Comparison of ENCODE assay signal across 9 cellular contexts in the genomic region with DNA sequence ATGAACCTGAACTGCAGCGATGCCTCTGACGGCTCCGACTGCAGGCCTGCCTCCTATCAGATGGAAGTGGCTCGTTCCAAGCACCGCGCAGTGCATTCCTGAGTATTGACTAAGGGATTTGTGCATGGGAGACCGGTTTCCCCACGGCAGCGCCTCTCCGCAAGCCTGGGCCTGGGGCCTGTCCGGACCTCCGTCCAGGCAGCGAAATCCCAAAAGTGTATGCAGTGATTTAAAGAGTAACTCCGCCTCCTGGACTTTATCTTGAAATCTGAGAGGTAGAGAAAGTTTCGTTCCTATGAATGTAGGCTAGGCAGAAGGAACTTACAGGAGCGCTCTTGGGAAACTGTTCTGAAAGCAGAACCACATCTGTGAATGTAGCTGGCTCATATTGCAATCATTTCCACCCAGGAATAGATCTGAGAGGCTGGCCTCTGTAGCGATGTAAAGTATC.
DNase-seq lines count a peak whose midpoint lies in the region; ATAC-seq and TF ChIP-seq lines count a peak whose summit lies in the region.
"Had no signal": no experiment of that assay in that cellular context is flagged by ENCODE, and none has a peak within 500 bp of the region (broad histone marks: within the 10 kb centered on the region; RNA-seq: fewer than 3 reads in every experiment).

No MANE protein-coding gene starts in this region.

- H3K36me3 Mint-ChIP-seq in activated CD4-positive, alpha-beta memory T cell treated with anti-CD3 and anti-CD28 coated beads, Interleukin-2, amount 10 ng/mL, durations not matched to agents 7 days and 5 days (ENCODE audit: low read depth) = no peaks in the 10 kb centered on the region
- H3K36me3 Mint-ChIP-seq in natural killer cell treated with Interleukin-12 subunit alpha and Interleukin-12 subunit beta and Interleukin-15 and Interleukin-18, amount 100 ng/mL, for 72 hours = no peaks in the 10 kb centered on the region
- H3K36me3 Mint-ChIP-seq: activated naive CD8-positive, alpha-beta T cell had no signal

- TF ChIP-seq POLR2A in breast epithelium (IDR thresholded peaks at IDR 0.05) = no peak

- POLR2A ChIA-PET in HEK293 (lab: Yijun Ruan, JAX) = no interaction called here
- POLR2A ChIA-PET in activated CD4-positive, alpha-beta memory T cell treated with anti-CD3 and anti-CD28 coated beads, Interleukin-2, amount 10 ng/mL, durations not matched to agents 7 days and 5 days (lab: Charles Lee) = no interaction called here

- intact Hi-C loops in breast epithelium (cut with DNase I; ENCODE audit: low total_unique reads) = no loop called here

- CTCF ChIA-PET in HEK293 (lab: Yijun Ruan, JAX) = no interaction called here
- CTCF ChIA-PET in activated CD4-positive, alpha-beta memory T cell treated with anti-CD3 and anti-CD28 coated beads, Interleukin-2, amount 10 ng/mL, durations not matched to agents 7 days and 5 days (lab: Charles Lee) = no interaction called here

- no peak overlapping the region for H3K4me3 Mint-ChIP-seq in activated CD4-positive, alpha-beta memory T cell treated with anti-CD3 and anti-CD28 coated beads, Interleukin-2, amount 10 ng/mL, durations not matched to agents 7 days and 5 days
- H3K4me3 Mint-ChIP-seq in natural killer cell treated with Interleukin-12 subunit alpha and Interleukin-12 subunit beta and Interleukin-15 and Interleukin-18, amount 100 ng/mL, for 72 hours = no peak overlapping the region
- H3K4me3 Mint-ChIP-seq: activated naive CD8-positive, alpha-beta T cell had no signal

- H3K27ac Mint-ChIP-seq in activated CD4-positive, alpha-beta memory T cell treated with anti-CD3 and anti-CD28 coated beads, Interleukin-2, amount 10 ng/mL, durations not matched to agents 7 days and 5 days = no peak overlapping the region
- H3K27ac Mint-ChIP-seq in natural killer cell treated with Interleukin-12 subunit alpha and Interleukin-12 subunit beta and Interleukin-15 and Interleukin-18, amount 100 ng/mL, for 72 hours = no peak overlapping the region
- H3K27ac Mint-ChIP-seq: activated naive CD8-positive, alpha-beta T cell had no signal

- H3K9me3 ChIP-seq in HEK293 (ENCODE audit: control insufficient read depth, insufficient read depth, low read depth, low read length) (no peaks in the 10 kb centered on the region), breast epithelium (no peaks in the 10 kb centered on the region)

- ATAC-seq in natural killer cell treated with Interleukin-12 subunit alpha and Interleukin-12 subunit beta and Interleukin-15 and Interleukin-18, amount 100 ng/mL, for 72 hours = no peak

- H3K36me3 ChIP-seq in HEK293 (ENCODE audit: control insufficient read depth in 2 of 2, insufficient read depth in 1 of 2, low read length in 2 of 2) = no peaks in the 10 kb centered on the region
- no peaks in the 10 kb centered on the region for H3K36me3 ChIP-seq in breast epithelium

- H3K27ac ChIP-seq in HEK293 (ENCODE audit: extremely low read depth, low read depth, low read length) (no peak overlapping the region), breast epithelium (peak overlapping the region; percentile 62 to 83)

- no peaks in the 10 kb centered on the region for H3K9me3 Mint-ChIP-seq in activated CD4-positive, alpha-beta memory T cell treated with anti-CD3 and anti-CD28 coated beads, Interleukin-2, amount 10 ng/mL, durations not matched to agents 7 days and 5 days
- no peaks in the 10 kb centered on the region for H3K9me3 Mint-ChIP-seq in natural killer cell treated with Interleukin-12 subunit alpha and Interleukin-12 subunit beta and Interleukin-15 and Interleukin-18, amount 100 ng/mL, for 72 hours

- no peak for TF ChIP-seq CTCF in HEK293 (tag by site-specific recombination; IDR thresholded peaks at IDR 0.05)
- no peak for TF ChIP-seq CTCF in breast epithelium (IDR thresholded peaks at IDR 0.05)

- DNase-seq in breast epithelium (ENCODE audit: low spot score in 2 of 2) (peak; percentile 53 to 54), kidney glomerular epithelial cell (lab: John Stamatoyannopoulos, UW) (peak; percentile 94), smooth muscle cell of the brain vasculature (ENCODE audit: low read depth, low spot score) (peak; percentile 26), NCI-H2029 (lab: John Stamatoyannopoulos, UW) (no peak)
- DNase-seq in activated CD4-positive, alpha-beta memory T cell treated with anti-CD3 and anti-CD28 coated beads, Interleukin-2, amount 10 ng/mL, durations not matched to agents 7 days and 5 days = no peak
- no peak for DNase-seq in natural killer cell treated with Interleukin-12 subunit alpha and Interleukin-12 subunit beta and Interleukin-15 and Interleukin-18, amount 100 ng/mL, for 72 hours (ENCODE audit: low spot score)
- no peak for DNase-seq in effector CD4-positive, alpha-beta T cell

- H3K4me1 ChIP-seq in HEK293 (ENCODE audit: control insufficient read depth, insufficient read depth, low read length) = no peaks in the 10 kb centered on the region
- no peaks in the 10 kb centered on the region for H3K4me1 ChIP-seq in breast epithelium

- H3K4me3 ChIP-seq in HEK293 (ENCODE audit: low read depth, low read length) = no peak overlapping the region
- peak overlapping the region; percentile 17 to 62 (median 42) for H3K4me3 ChIP-seq in breast epithelium

- peaks cover 22% of the 10 kb centered on the region for H3K27me3 Mint-ChIP-seq in activated CD4-positive, alpha-beta memory T cell treated with anti-CD3 and anti-CD28 coated beads, Interleukin-2, amount 10 ng/mL, durations not matched to agents 7 days and 5 days
- peaks cover 11 to 23% of the 10 kb centered on the region in 2 donors for H3K27me3 Mint-ChIP-seq in natural killer cell treated with Interleukin-12 subunit alpha and Interleukin-12 subunit beta and Interleukin-15 and Interleukin-18, amount 100 ng/mL, for 72 hours

- no peaks in the 10 kb centered on the region for H3K27me3 ChIP-seq in breast epithelium

- H3K4me1 Mint-ChIP-seq in activated CD4-positive, alpha-beta memory T cell treated with anti-CD3 and anti-CD28 coated beads, Interleukin-2, amount 10 ng/mL, durations not matched to agents 7 days and 5 days = peaks cover 2% of the 10 kb centered on the region
- H3K4me1 Mint-ChIP-seq in natural killer cell treated with Interleukin-12 subunit alpha and Interleukin-12 subunit beta and Interleukin-15 and Interleukin-18, amount 100 ng/mL, for 72 hours (ENCODE audit: low read depth in 2 of 2) = no peaks in the 10 kb centered on the region

TF ChIP-seq in HEK293, 187 proteins besides CTCF, POLR2A, EP300 and RAD21:
- TF ChIP-seq, protein P1, sequence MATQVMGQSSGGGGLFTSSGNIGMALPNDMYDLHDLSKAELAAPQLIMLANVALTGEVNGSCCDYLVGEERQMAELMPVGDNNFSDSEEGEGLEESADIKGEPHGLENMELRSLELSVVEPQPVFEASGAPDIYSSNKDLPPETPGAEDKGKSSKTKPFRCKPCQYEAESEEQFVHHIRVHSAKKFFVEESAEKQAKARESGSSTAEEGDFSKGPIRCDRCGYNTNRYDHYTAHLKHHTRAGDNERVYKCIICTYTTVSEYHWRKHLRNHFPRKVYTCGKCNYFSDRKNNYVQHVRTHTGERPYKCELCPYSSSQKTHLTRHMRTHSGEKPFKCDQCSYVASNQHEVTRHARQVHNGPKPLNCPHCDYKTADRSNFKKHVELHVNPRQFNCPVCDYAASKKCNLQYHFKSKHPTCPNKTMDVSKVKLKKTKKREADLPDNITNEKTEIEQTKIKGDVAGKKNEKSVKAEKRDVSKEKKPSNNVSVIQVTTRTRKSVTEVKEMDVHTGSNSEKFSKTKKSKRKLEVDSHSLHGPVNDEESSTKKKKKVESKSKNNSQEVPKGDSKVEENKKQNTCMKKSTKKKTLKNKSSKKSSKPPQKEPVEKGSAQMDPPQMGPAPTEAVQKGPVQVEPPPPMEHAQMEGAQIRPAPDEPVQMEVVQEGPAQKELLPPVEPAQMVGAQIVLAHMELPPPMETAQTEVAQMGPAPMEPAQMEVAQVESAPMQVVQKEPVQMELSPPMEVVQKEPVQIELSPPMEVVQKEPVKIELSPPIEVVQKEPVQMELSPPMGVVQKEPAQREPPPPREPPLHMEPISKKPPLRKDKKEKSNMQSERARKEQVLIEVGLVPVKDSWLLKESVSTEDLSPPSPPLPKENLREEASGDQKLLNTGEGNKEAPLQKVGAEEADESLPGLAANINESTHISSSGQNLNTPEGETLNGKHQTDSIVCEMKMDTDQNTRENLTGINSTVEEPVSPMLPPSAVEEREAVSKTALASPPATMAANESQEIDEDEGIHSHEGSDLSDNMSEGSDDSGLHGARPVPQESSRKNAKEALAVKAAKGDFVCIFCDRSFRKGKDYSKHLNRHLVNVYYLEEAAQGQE (tag by site-specific recombination; IDR thresholded peaks at IDR 0.05) = no peak
- TF ChIP-seq, protein P2, sequence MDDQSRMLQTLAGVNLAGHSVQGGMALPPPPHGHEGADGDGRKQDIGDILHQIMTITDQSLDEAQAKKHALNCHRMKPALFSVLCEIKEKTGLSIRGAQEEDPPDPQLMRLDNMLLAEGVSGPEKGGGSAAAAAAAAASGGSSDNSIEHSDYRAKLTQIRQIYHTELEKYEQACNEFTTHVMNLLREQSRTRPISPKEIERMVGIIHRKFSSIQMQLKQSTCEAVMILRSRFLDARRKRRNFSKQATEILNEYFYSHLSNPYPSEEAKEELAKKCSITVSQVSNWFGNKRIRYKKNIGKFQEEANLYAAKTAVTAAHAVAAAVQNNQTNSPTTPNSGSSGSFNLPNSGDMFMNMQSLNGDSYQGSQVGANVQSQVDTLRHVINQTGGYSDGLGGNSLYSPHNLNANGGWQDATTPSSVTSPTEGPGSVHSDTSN (CRISPR knock-in tag; IDR thresholded peaks at IDR 0.05) = 0 out of 2 replicates have a peak, but pooled peaks have one; percentile 59
- TF ChIP-seq KLF10 (tag by site-specific recombination; IDR thresholded peaks at IDR 0.05) (no peak), MEIS1 (CRISPR knock-in tag; IDR thresholded peaks at IDR 0.05; ENCODE audit: borderline replicate concordance) (no peak), SP7 (tag by site-specific recombination; IDR thresholded peaks at IDR 0.05) (no peak)

Comparison
In these comparisons a context has a peak if more than half of its experiments do, and no peak if none do; other contexts are left out.
1. DNase-seq: peak in breast epithelium (2 of 2), kidney glomerular epithelial cell (single experiment) and smooth muscle cell of the brain vasculature (single experiment); none in activated CD4-positive, alpha-beta memory T cell treated with anti-CD3 and anti-CD28 coated beads, Interleukin-2, amount 10 ng/mL, durations not matched to agents 7 days and 5 days (single experiment), natural killer cell treated with Interleukin-12 subunit alpha and Interleukin-12 subunit beta and Interleukin-15 and Interleukin-18, amount 100 ng/mL, for 72 hours (single experiment), effector CD4-positive, alpha-beta T cell (single experiment) and NCI-H2029 (single experiment).